In genomic region chr1:31483012-31483946, GRCh38 we compare ENCODE assay signal across 1 cellular context.
TF ChIP-seq lines count a peak whose summit lies in the region.

No MANE protein-coding gene starts in this region.

TF ChIP-seq in HepG2, 621 proteins besides CTCF, POLR2A, EP300 and RAD21 (continued from another document and continues in another):
- TF ChIP-seq, protein P1, sequence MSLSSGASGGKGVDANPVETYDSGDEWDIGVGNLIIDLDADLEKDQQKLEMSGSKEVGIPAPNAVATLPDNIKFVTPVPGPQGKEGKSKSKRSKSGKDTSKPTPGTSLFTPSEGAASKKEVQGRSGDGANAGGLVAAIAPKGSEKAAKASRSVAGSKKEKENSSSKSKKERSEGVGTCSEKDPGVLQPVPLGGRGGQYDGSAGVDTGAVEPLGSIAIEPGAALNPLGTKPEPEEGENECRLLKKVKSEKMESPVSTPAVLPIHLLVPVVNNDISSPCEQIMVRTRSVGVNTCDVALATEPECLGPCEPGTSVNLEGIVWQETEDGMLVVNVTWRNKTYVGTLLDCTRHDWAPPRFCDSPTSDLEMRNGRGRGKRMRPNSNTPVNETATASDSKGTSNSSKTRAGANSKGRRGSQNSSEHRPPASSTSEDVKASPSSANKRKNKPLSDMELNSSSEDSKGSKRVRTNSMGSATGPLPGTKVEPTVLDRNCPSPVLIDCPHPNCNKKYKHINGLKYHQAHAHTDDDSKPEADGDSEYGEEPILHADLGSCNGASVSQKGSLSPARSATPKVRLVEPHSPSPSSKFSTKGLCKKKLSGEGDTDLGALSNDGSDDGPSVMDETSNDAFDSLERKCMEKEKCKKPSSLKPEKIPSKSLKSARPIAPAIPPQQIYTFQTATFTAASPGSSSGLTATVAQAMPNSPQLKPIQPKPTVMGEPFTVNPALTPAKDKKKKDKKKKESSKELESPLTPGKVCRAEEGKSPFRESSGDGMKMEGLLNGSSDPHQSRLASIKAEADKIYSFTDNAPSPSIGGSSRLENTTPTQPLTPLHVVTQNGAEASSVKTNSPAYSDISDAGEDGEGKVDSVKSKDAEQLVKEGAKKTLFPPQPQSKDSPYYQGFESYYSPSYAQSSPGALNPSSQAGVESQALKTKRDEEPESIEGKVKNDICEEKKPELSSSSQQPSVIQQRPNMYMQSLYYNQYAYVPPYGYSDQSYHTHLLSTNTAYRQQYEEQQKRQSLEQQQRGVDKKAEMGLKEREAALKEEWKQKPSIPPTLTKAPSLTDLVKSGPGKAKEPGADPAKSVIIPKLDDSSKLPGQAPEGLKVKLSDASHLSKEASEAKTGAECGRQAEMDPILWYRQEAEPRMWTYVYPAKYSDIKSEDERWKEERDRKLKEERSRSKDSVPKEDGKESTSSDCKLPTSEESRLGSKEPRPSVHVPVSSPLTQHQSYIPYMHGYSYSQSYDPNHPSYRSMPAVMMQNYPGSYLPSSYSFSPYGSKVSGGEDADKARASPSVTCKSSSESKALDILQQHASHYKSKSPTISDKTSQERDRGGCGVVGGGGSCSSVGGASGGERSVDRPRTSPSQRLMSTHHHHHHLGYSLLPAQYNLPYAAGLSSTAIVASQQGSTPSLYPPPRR (CRISPR knock-in tag; IDR thresholded peaks at IDR 0.05; ENCODE audit: borderline replicate concordance) = no peak
- TF ChIP-seq NCOA2 (CRISPR knock-in tag; IDR thresholded peaks at IDR 0.05) (no peak), SKI (IDR thresholded peaks at IDR 0.05; ENCODE audit: partially characterized antibody) (peak; percentile 24), BCL6 (CRISPR knock-in tag; IDR thresholded peaks at IDR 0.05) (peak; percentile 100), HNRNPLL (IDR thresholded peaks at IDR 0.05; ENCODE audit: low read depth, low read length, poor library complexity, severe bottlenecking) (no peak), IKZF5 (CRISPR knock-in tag; IDR thresholded peaks at IDR 0.05) (no peak), ZNF777 (CRISPR knock-in tag; IDR thresholded peaks at IDR 0.05) (no peak), SP140L (CRISPR knock-in tag; IDR thresholded peaks at IDR 0.05; ENCODE audit: borderline replicate concordance) (no peak), ZNF10 (CRISPR knock-in tag; IDR thresholded peaks at IDR 0.05; ENCODE audit: borderline replicate concordance, low read depth) (no peak), MEIS1 (CRISPR knock-in tag; IDR thresholded peaks at IDR 0.05; ENCODE audit: borderline replicate concordance) (no peak), ZNF34 (CRISPR knock-in tag; IDR thresholded peaks at IDR 0.05; ENCODE audit: borderline replicate concordance) (no peak), TAF15 (IDR thresholded peaks at IDR 0.05; ENCODE audit: low read depth, low read length, poor library complexity, severe bottlenecking) (no peak), NFE2L2 (IDR thresholded peaks at IDR 0.05; ENCODE audit: low read length) (no peak), ZNF558 (CRISPR knock-in tag; IDR thresholded peaks at IDR 0.05; ENCODE audit: borderline replicate concordance) (no peak), ZNF567 (CRISPR knock-in tag; IDR thresholded peaks at IDR 0.05; ENCODE audit: borderline replicate concordance) (no peak), ZMYM4 (CRISPR knock-in tag; IDR thresholded peaks at IDR 0.05) (no peak), NCOR1 (IDR thresholded peaks at IDR 0.05; ENCODE audit: borderline replicate concordance, low read length) (no peak), TGIF2 (CRISPR knock-in tag; IDR thresholded peaks at IDR 0.05) (no peak), ZBTB26 (CRISPR knock-in tag; IDR thresholded peaks at IDR 0.05; ENCODE audit: borderline replicate concordance) (no peak), ZNF264 (CRISPR knock-in tag; IDR thresholded peaks at IDR 0.05) (no peak), KMT2B (CRISPR knock-in tag; IDR thresholded peaks at IDR 0.05) (no peak), ZSCAN22 (CRISPR knock-in tag; IDR thresholded peaks at IDR 0.05) (no peak), SYNCRIP (IDR thresholded peaks at IDR 0.05; ENCODE audit: insufficient read depth, low read depth, low read length) (no peak), ZBTB21 (CRISPR knock-in tag; IDR thresholded peaks at IDR 0.05) (peak; percentile 82), SIN3B (IDR thresholded peaks at IDR 0.05; ENCODE audit: low read length) (no peak), SOX6 (IDR thresholded peaks at IDR 0.05) (no peak), SOX6 (CRISPR knock-in tag; IDR thresholded peaks at IDR 0.05) (no peak), ZFX (CRISPR knock-in tag; IDR thresholded peaks at IDR 0.05; ENCODE audit: low read depth) (peak; percentile 59), MED1 (CRISPR knock-in tag; IDR thresholded peaks at IDR 0.05) (no peak), IKZF1 (IDR thresholded peaks at IDR 0.05) (no peak), MYNN (CRISPR knock-in tag; IDR thresholded peaks at IDR 0.05; ENCODE audit: low read depth) (no peak), TBL1XR1 (IDR thresholded peaks at IDR 0.05; ENCODE audit: borderline replicate concordance, low read length, partially characterized antibody) (peak; percentile 80), KAT7 (CRISPR knock-in tag; IDR thresholded peaks at IDR 0.05; ENCODE audit: borderline replicate concordance) (no peak), ZNF703 (CRISPR knock-in tag; IDR thresholded peaks at IDR 0.05; ENCODE audit: borderline replicate concordance) (no peak), FOXP4 (CRISPR knock-in tag; IDR thresholded peaks at IDR 0.05) (no peak), FOSL2 (CRISPR knock-in tag; IDR thresholded peaks at IDR 0.05) (peak; percentile 82), ZNF138 (CRISPR knock-in tag; IDR thresholded peaks at IDR 0.05; ENCODE audit: low read depth) (no peak), PHF21A (CRISPR knock-in tag; IDR thresholded peaks at IDR 0.05) (no peak), ELF3 (CRISPR knock-in tag; IDR thresholded peaks at IDR 0.05) (0 out of 2 replicates have a peak, but pooled peaks have one; percentile 19), ZNF646 (CRISPR knock-in tag; IDR thresholded peaks at IDR 0.05) (no peak), KDM4B (CRISPR knock-in tag; IDR thresholded peaks at IDR 0.05) (no peak), ZSCAN5A (CRISPR knock-in tag; IDR thresholded peaks at IDR 0.05; ENCODE audit: borderline replicate concordance) (no peak), HBP1 (CRISPR knock-in tag; IDR thresholded peaks at IDR 0.05; ENCODE audit: low read depth) (no peak)
- TF ChIP-seq, protein P2, sequence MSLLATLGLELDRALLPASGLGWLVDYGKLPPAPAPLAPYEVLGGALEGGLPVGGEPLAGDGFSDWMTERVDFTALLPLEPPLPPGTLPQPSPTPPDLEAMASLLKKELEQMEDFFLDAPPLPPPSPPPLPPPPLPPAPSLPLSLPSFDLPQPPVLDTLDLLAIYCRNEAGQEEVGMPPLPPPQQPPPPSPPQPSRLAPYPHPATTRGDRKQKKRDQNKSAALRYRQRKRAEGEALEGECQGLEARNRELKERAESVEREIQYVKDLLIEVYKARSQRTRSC (CRISPR knock-in tag; IDR thresholded peaks at IDR 0.05; ENCODE audit: low read depth) = no peak
- TF ChIP-seq, protein P3, sequence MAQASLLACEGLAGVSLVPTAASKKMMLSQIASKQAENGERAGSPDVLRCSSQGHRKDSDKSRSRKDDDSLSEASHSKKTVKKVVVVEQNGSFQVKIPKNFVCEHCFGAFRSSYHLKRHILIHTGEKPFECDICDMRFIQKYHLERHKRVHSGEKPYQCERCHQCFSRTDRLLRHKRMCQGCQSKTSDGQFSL (CRISPR knock-in tag; IDR thresholded peaks at IDR 0.05) = no peak
- TF ChIP-seq, protein P4, sequence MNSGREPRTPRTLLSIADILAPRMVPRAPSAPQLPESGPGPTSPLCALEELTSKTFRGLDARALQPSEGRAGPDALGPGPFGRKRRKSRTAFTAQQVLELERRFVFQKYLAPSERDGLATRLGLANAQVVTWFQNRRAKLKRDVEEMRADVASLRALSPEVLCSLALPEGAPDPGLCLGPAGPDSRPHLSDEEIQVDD (CRISPR knock-in tag; IDR thresholded peaks at IDR 0.05; ENCODE audit: borderline replicate concordance) = no peak
